In genomic region chr3:65894679-65895078, GRCh38 we compare ENCODE assay signal across 18 cellular contexts.
A peak's percentile ranks its signal among the peaks of the same experiment; 100 is the strongest.
DNase-seq lines count a peak whose midpoint lies in the region; ATAC-seq, FAIRE-seq and TF ChIP-seq lines count a peak whose summit lies in the region.
"Had no signal": no experiment of that assay in that cellular context is flagged by ENCODE, and none has a peak within 500 bp of the region (broad histone marks: within the 10 kb centered on the region; RNA-seq: fewer than 3 reads in every experiment).

No MANE protein-coding gene starts in this region.

- H3K9me3 Mint-ChIP-seq in progenitor cell of endocrine pancreas (ENCODE audit: low read depth): no peaks in the 10 kb centered on the region
- H3K9me3 Mint-ChIP-seq: activated naive CD4-positive, alpha-beta T cell treated with anti-CD3 and anti-CD28 coated beads, Interleukin-2, amount 50 U/mL, for 24 hours had no signal

- FAIRE-seq in bronchial epithelial cell (lab: Jason Lieb, UNC): peak; percentile 50

- H3K36me3 ChIP-seq in ACC112 (ENCODE audit: insufficient read depth, low read length): no peaks in the 10 kb centered on the region
- no peaks in the 10 kb centered on the region for H3K36me3 ChIP-seq in bronchial epithelial cell (ENCODE audit: control insufficient read depth, insufficient read depth, low read length)

- peaks cover 11% of the 10 kb centered on the region for H3K79me2 ChIP-seq in ACC112 (ENCODE audit: control insufficient read depth, insufficient read depth, low read length, unreplicated experiment)

- no peak overlapping the region for H2AFZ ChIP-seq in ACC112 (ENCODE audit: low read length, unreplicated experiment)

- no peak overlapping the region for H3K27ac Mint-ChIP-seq in progenitor cell of endocrine pancreas
- H3K27ac Mint-ChIP-seq: activated naive CD4-positive, alpha-beta T cell treated with anti-CD3 and anti-CD28 coated beads, Interleukin-2, amount 50 U/mL, for 24 hours; natural killer cell had no signal

- ATAC-seq in GM18907 (IDR thresholded peaks at IDR 0.05; ENCODE audit: unreplicated experiment): no peak
- ATAC-seq: left ventricle myocardium superior, natural killer cell had no signal

- H3K4me3 ChIP-seq in ACC112 (ENCODE audit: low read depth, low read length) (no peak overlapping the region), bronchial epithelial cell (ENCODE audit: low read depth, low read length) (no peak overlapping the region)

- no peak for TF ChIP-seq CTCF in bronchial epithelial cell (IDR thresholded peaks at IDR 0.05; ENCODE audit: insufficient read depth, low read length, severe bottlenecking)
- no peak for TF ChIP-seq CTCF in progenitor cell of endocrine pancreas (IDR thresholded peaks at IDR 0.05; ENCODE audit: unreplicated experiment)

- DNase-seq in GM04504 (ENCODE audit: low read depth) (peak; percentile 86), bronchial epithelial cell (ENCODE audit: low read depth) (peak; percentile 77), iris pigment epithelial cell (ENCODE audit: low read depth) (peak; percentile 68), progenitor cell of endocrine pancreas (ENCODE audit: low spot score, unreplicated experiment) (no peak), Ammon's horn (ENCODE audit: low spot score) (no peak)
- DNase-seq in activated naive CD4-positive, alpha-beta T cell (lab: John Stamatoyannopoulos, UW): no peak
- DNase-seq: activated CD4-positive, alpha-beta T cell treated with anti-CD3 and anti-CD28 coated beads for 4 hours; activated T-cell treated with anti-CD3 and anti-CD28 coated beads for 4 hours; hypothalamus; left ventricle myocardium superior; natural killer cell; NCI-H1092 treated with DMSO at 0.1 percent for 48 hours; NCI-H2227 treated with DMSO at 0.1 percent for 48 hours had no signal

- H3K27me3 Mint-ChIP-seq in progenitor cell of endocrine pancreas: no peaks in the 10 kb centered on the region
- H3K27me3 Mint-ChIP-seq: activated naive CD4-positive, alpha-beta T cell treated with anti-CD3 and anti-CD28 coated beads, Interleukin-2, amount 50 U/mL, for 24 hours had no signal

- H3K4me1 Mint-ChIP-seq in progenitor cell of endocrine pancreas (ENCODE audit: low read depth): peaks cover 22% of the 10 kb centered on the region
- H3K4me1 Mint-ChIP-seq: activated naive CD4-positive, alpha-beta T cell treated with anti-CD3 and anti-CD28 coated beads, Interleukin-2, amount 50 U/mL, for 24 hours; central memory CD8-positive, alpha-beta T cell; IgD-negative memory B cell; natural killer cell had no signal

- no peaks in the 10 kb centered on the region for H3K36me3 Mint-ChIP-seq in progenitor cell of endocrine pancreas (ENCODE audit: insufficient read depth)
- H3K36me3 Mint-ChIP-seq: activated naive CD4-positive, alpha-beta T cell treated with anti-CD3 and anti-CD28 coated beads, Interleukin-2, amount 50 U/mL, for 24 hours; IgD-negative memory B cell; natural killer cell had no signal

- H3K4me3 Mint-ChIP-seq in progenitor cell of endocrine pancreas (ENCODE audit: low read depth): no peak overlapping the region
- H3K4me3 Mint-ChIP-seq: activated naive CD4-positive, alpha-beta T cell treated with anti-CD3 and anti-CD28 coated beads, Interleukin-2, amount 50 U/mL, for 24 hours; central memory CD8-positive, alpha-beta T cell; IgD-negative memory B cell; natural killer cell had no signal

- H3K27me3 ChIP-seq in ACC112 (ENCODE audit: insufficient read depth, low read length) (no peaks in the 10 kb centered on the region), bronchial epithelial cell (ENCODE audit: control insufficient read depth, insufficient read depth, low read length) (no peaks in the 10 kb centered on the region)

- peaks cover 21% of the 10 kb centered on the region for H3K4me1 ChIP-seq in ACC112 (ENCODE audit: control insufficient read depth, insufficient read depth, low read length, unreplicated experiment)

- H3K27ac ChIP-seq in ACC112 (ENCODE audit: low read depth, low read length): peak overlapping the region; percentile 39; the same call in 1 of the 2 replicates

Comparison
In these comparisons a context has a peak if more than half of its experiments do, and no peak if none do; other contexts are left out.
1. DNase-seq: peak in GM04504 (single experiment), bronchial epithelial cell (single experiment) and iris pigment epithelial cell (single experiment); none in activated naive CD4-positive, alpha-beta T cell (0 of 4), progenitor cell of endocrine pancreas (single experiment) and Ammon's horn (single experiment).